ENCODE assay signal across 24 cellular contexts in the genomic region with DNA sequence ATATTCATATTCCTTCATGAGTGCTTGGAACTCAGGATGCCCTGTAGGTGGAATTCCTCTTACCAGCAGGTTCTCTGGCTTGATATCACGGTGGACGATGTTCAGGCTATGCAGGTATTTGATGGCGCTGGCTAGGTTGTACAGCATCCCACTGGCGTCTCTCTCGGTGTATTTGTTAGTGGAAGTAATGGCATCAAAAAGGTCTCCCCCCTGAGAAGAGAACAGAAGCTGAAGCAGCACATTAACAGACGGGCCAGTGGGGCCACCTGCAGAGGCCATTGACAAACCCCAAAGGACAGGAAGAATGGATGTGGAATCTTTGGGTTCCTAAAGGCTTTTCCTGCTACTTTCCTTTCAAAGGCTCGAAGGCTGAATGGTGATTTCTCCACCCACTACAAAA.
"Had no signal": no experiment of that assay in that cellular context is flagged by ENCODE, and none has a peak within 500 bp of the region (broad histone marks: within the 10 kb centered on the region; RNA-seq: fewer than 3 reads in every experiment).

No MANE protein-coding gene starts in this region.

- H3K9ac ChIP-seq: SK-N-SH had no signal

- ATAC-seq: HepG2, Panc1, PC-3 had no signal

- H3K27ac ChIP-seq: HL-60, RWPE1 had no signal

- DNase-seq: IMR-90, Karpas-422, KG1, MG63, NCI-H1092, NCI-H1105 treated with DMSO at 0.1 percent for 48 hours, NCI-H1417 treated with DMSO at 0.1 percent for 48 hours, NCI-H146, NCI-H1694 treated with DMSO at 0.1 percent for 48 hours, NCI-H1930, NCI-H2081, NCI-H2107, NCI-H2227 treated with DMSO at 0.1 percent for 48 hours, NCI-H524, NCI-H526 treated with DMSO at 0.1 percent for 48 hours, NCI-H748 treated with DMSO at 0.1 percent for 48 hours, PC-3, SHP77, SK-N-SH, SW 1271 had no signal

- H3K36me3 ChIP-seq: MG63 had no signal

- H3K4me3 ChIP-seq: MG63 had no signal

- H3K27me3 ChIP-seq: MG63 had no signal

- H3K9me3 ChIP-seq: MG63, SK-N-SH had no signal

- H3K4me2 ChIP-seq: SK-N-SH had no signal
